ENCODE assay signal across 1 cellular context in genomic region chr3:114707225-114707860, GRCh38.
A peak's percentile ranks its signal among the peaks of the same experiment; 100 is the strongest.
TF ChIP-seq lines count a peak whose summit lies in the region.

No MANE protein-coding gene starts in this region.

TF ChIP-seq in HepG2, 621 proteins besides CTCF, POLR2A, EP300 and RAD21 (continued from another document and continues in another):
- no peak for TF ChIP-seq ETS1 (CRISPR knock-in tag; IDR thresholded peaks at IDR 0.05)
- TF ChIP-seq ZNF784 (CRISPR knock-in tag; IDR thresholded peaks at IDR 0.05; ENCODE audit: borderline replicate concordance), result no peak
- TF ChIP-seq IRF2 (CRISPR knock-in tag; IDR thresholded peaks at IDR 0.05), result no peak
- peak; percentile 59 for TF ChIP-seq RARA (CRISPR knock-in tag; IDR thresholded peaks at IDR 0.05)
- TF ChIP-seq BATF2 (CRISPR knock-in tag; IDR thresholded peaks at IDR 0.05), result no peak
- TF ChIP-seq ZNF24 (IDR thresholded peaks at IDR 0.05), result no peak
- TF ChIP-seq RXRB (CRISPR knock-in tag; IDR thresholded peaks at IDR 0.05; ENCODE audit: borderline replicate concordance), result peak; percentile 22; the same call in 1 of the 2 replicates
- TF ChIP-seq ZNF660 (CRISPR knock-in tag; IDR thresholded peaks at IDR 0.05; ENCODE audit: borderline replicate concordance, low read depth), result no peak
- no peak for TF ChIP-seq TFDP1 (CRISPR knock-in tag; IDR thresholded peaks at IDR 0.05; ENCODE audit: borderline replicate concordance)
- no peak for TF ChIP-seq ELF4 (CRISPR knock-in tag; IDR thresholded peaks at IDR 0.05; ENCODE audit: borderline replicate concordance)
- no peak for TF ChIP-seq PRDM15 (CRISPR knock-in tag; IDR thresholded peaks at IDR 0.05)
- no peak for TF ChIP-seq PAXIP1 (CRISPR knock-in tag; conservative IDR thresholded peaks at IDR 0.05)
- no peak for TF ChIP-seq HINFP (CRISPR knock-in tag; IDR thresholded peaks at IDR 0.05; ENCODE audit: low read depth)
- TF ChIP-seq PATZ1 (CRISPR knock-in tag; IDR thresholded peaks at IDR 0.05), result 0 out of 2 replicates have a peak, but pooled peaks have one; percentile 42
- TF ChIP-seq HNRNPUL1 (IDR thresholded peaks at IDR 0.05; ENCODE audit: low read depth, low read length), result no peak
- TF ChIP-seq ZNF646 (CRISPR knock-in tag; IDR thresholded peaks at IDR 0.05), result no peak
- no peak for TF ChIP-seq BCL6 (CRISPR knock-in tag; IDR thresholded peaks at IDR 0.05)
- TF ChIP-seq SMC3 (IDR thresholded peaks at IDR 0.05; ENCODE audit: low read length), result peak; percentile 13; the same call in 1 of the 2 replicates
- TF ChIP-seq ZBTB26 (CRISPR knock-in tag; IDR thresholded peaks at IDR 0.05; ENCODE audit: borderline replicate concordance), result no peak
- no peak for TF ChIP-seq SRY (CRISPR knock-in tag; IDR thresholded peaks at IDR 0.05)
- TF ChIP-seq ZNF256 (CRISPR knock-in tag; conservative IDR thresholded peaks at IDR 0.05), result no peak
- TF ChIP-seq ZNF891 (CRISPR knock-in tag; IDR thresholded peaks at IDR 0.05), result no peak
- no peak for TF ChIP-seq ZBTB46 (CRISPR knock-in tag; IDR thresholded peaks at IDR 0.05; ENCODE audit: borderline replicate concordance)
